10 cellular contexts compared by ENCODE assay signal in the genomic region with DNA sequence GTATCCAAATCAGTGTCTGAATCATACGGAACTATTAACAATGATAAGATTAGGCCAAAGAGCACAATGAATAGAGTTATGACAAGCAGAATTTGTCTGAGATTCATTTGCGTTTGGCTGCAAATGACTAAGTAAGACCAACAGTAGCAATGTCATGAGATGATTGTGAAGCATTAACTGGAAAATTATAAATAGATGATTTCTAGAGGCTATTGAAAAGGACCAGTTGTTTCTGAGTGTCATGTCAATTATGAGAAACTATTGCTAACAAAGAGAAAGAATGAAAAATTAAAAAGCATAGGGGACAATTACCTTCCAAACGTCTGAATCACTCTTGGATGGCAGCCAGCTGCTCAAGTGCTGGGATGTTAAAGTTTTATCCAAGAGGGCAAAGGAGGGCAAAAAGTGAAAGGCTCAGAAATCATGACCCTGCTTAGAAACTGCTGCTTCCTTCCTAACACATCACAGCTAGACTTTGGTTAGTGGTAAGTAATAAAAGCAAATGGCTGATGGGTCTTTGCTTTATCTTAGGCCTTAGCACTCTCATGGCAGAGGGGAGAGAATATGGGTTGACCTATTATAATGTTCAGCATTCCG.
DNase-seq lines count a peak whose midpoint lies in the region; ATAC-seq, FAIRE-seq and TF ChIP-seq lines count a peak whose summit lies in the region.
"Had no signal": no experiment of that assay in that cellular context is flagged by ENCODE, and none has a peak within 500 bp of the region (broad histone marks: within the 10 kb centered on the region; RNA-seq: fewer than 3 reads in every experiment).

No MANE protein-coding gene starts in this region.

- FAIRE-seq in urothelium cell line (lab: Jason Lieb, UNC), result no peak

- no peak for TF ChIP-seq CTCF in brain (conservative IDR thresholded peaks at IDR 0.05)

- H3K36me3 Mint-ChIP-seq in brain, result peaks cover 37% of the 10 kb centered on the region
- H3K36me3 Mint-ChIP-seq in stimulated activated naive B cell treated with anti-CD40 and anti-IgM and Interleukin-4, amounts not matched to agents 10 μg/mL and 1 μg/mL and 100 μg/mL, for 72 hours, result no peaks in the 10 kb centered on the region
- H3K36me3 Mint-ChIP-seq: activated naive CD8-positive, alpha-beta T cell treated with anti-CD3 and anti-CD28 coated beads for 36 hours had no signal

- DNase-seq in NCI-H510A treated with DMSO at 0.1 percent for 48 hours (lab: John Stamatoyannopoulos, UW), result peak; percentile 24
- no peak for DNase-seq in NCI-H510A (lab: John Stamatoyannopoulos, UW)
- peak; percentile 98 for DNase-seq in kidney glomerular epithelial cell (lab: John Stamatoyannopoulos, UW)
- peak; percentile 55 for DNase-seq in urothelium cell line (ENCODE audit: low spot score)
- DNase-seq in activated CD8-positive, alpha-beta memory T cell treated with anti-CD3 and anti-CD28 coated beads for 24 hours, result no peak
- no peak for DNase-seq in stimulated activated naive B cell treated with anti-CD40 and anti-IgM and Interleukin-4, amounts not matched to agents 10 μg/mL and 1 μg/mL and 100 μg/mL, for 72 hours
- DNase-seq: activated naive CD8-positive, alpha-beta T cell treated with anti-CD3 and anti-CD28 coated beads for 36 hours had no signal

- peaks cover 2 to 13% (median 8%) of the 10 kb centered on the region in 5 experiments for H3K9me3 Mint-ChIP-seq in brain
- H3K9me3 Mint-ChIP-seq in stimulated activated naive B cell treated with anti-CD40 and anti-IgM and Interleukin-4, amounts not matched to agents 10 μg/mL and 1 μg/mL and 100 μg/mL, for 72 hours, result peaks cover 0 to 5% of the 10 kb centered on the region in 2 donors

- peak overlapping the region in 4 of 5 experiments; percentile 1 to 43 (median 21) for H3K4me3 Mint-ChIP-seq in brain
- no peak overlapping the region for H3K4me3 Mint-ChIP-seq in stimulated activated naive B cell treated with anti-CD40 and anti-IgM and Interleukin-4, amounts not matched to agents 10 μg/mL and 1 μg/mL and 100 μg/mL, for 72 hours
- H3K4me3 Mint-ChIP-seq: activated naive CD8-positive, alpha-beta T cell treated with anti-CD3 and anti-CD28 coated beads for 36 hours had no signal

- peaks cover 73% of the 10 kb centered on the region for H3K4me1 Mint-ChIP-seq in brain
- no peaks in the 10 kb centered on the region for H3K4me1 Mint-ChIP-seq in stimulated activated naive B cell treated with anti-CD40 and anti-IgM and Interleukin-4, amounts not matched to agents 10 μg/mL and 1 μg/mL and 100 μg/mL, for 72 hours
- H3K4me1 Mint-ChIP-seq: activated naive CD8-positive, alpha-beta T cell treated with anti-CD3 and anti-CD28 coated beads for 36 hours had no signal

- no peak for ATAC-seq in stimulated activated naive B cell treated with anti-CD40 and anti-IgM and Interleukin-4, amounts not matched to agents 10 μg/mL and 1 μg/mL and 100 μg/mL, for 72 hours (replicated peaks)
- no peak for ATAC-seq in GM19328 (IDR thresholded peaks at IDR 0.05; ENCODE audit: unreplicated experiment)
- ATAC-seq: left lobe of liver had no signal

- no peaks in the 10 kb centered on the region for H3K27me3 Mint-ChIP-seq in brain
- H3K27me3 Mint-ChIP-seq in stimulated activated naive B cell treated with anti-CD40 and anti-IgM and Interleukin-4, amounts not matched to agents 10 μg/mL and 1 μg/mL and 100 μg/mL, for 72 hours, result no peaks in the 10 kb centered on the region
- H3K27me3 Mint-ChIP-seq: activated naive CD8-positive, alpha-beta T cell treated with anti-CD3 and anti-CD28 coated beads for 36 hours had no signal

- H3K27ac Mint-ChIP-seq in brain, result peak overlapping the region in 4 of 5 experiments; percentile 10 to 88 (median 66)
- no peak overlapping the region for H3K27ac Mint-ChIP-seq in stimulated activated naive B cell treated with anti-CD40 and anti-IgM and Interleukin-4, amounts not matched to agents 10 μg/mL and 1 μg/mL and 100 μg/mL, for 72 hours
- H3K27ac Mint-ChIP-seq: activated naive CD8-positive, alpha-beta T cell treated with anti-CD3 and anti-CD28 coated beads for 36 hours had no signal

Comparison
In these comparisons a context has a peak if more than half of its experiments do, and no peak if none do; other contexts are left out.
1. DNase-seq: peak in NCI-H510A treated with DMSO at 0.1 percent for 48 hours (single experiment), kidney glomerular epithelial cell (single experiment) and urothelium cell line (single experiment); none in NCI-H510A (single experiment), activated CD8-positive, alpha-beta memory T cell treated with anti-CD3 and anti-CD28 coated beads for 24 hours (single experiment) and stimulated activated naive B cell treated with anti-CD40 and anti-IgM and Interleukin-4, amounts not matched to agents 10 μg/mL and 1 μg/mL and 100 μg/mL, for 72 hours (single experiment).
2. H3K4me3 Mint-ChIP-seq: peak in brain (4 of 5); none in stimulated activated naive B cell treated with anti-CD40 and anti-IgM and Interleukin-4, amounts not matched to agents 10 μg/mL and 1 μg/mL and 100 μg/mL, for 72 hours (0 of 2).